In genomic region chr16:31869511-31870201, GRCh38 we compare ENCODE assay signal across 8 cellular contexts. TPM values are rescaled to one million over a fixed set of nuclear protein-coding genes. Genes with fewer than 3 reads are reported as not detected.
A peak's percentile ranks its signal among the peaks of the same experiment; 100 is the strongest.
DNase-seq lines count a peak whose midpoint lies in the region; ATAC-seq and TF ChIP-seq lines count a peak whose summit lies in the region.

No MANE protein-coding gene starts in this region.

- 22% methylated on average over 4 of the region's 4 CpGs for WGBS in thymus
- WGBS in hepatocyte (ENCODE audit: low lambda C conversion rate, missing lambda C conversion rate): 59% methylated on average over 4 of the region's 4 CpGs

- H2AFZ ChIP-seq in ACC112 (ENCODE audit: low read length, unreplicated experiment): no peak overlapping the region
- 0 out of 2 replicates have a peak overlapping the region, but pooled peaks have one; percentile 16 for H2AFZ ChIP-seq in MM.1S (ENCODE audit: low read length)
- no peak overlapping the region for H2AFZ ChIP-seq in hepatocyte

- H4K20me1 ChIP-seq in MM.1S (ENCODE audit: insufficient read depth, low read length): no peaks in the 10 kb centered on the region
- no peaks in the 10 kb centered on the region for H4K20me1 ChIP-seq in hepatocyte (ENCODE audit: insufficient read depth, poor library complexity, severe bottlenecking)

- peaks cover 10% of the 10 kb centered on the region for H3K79me2 ChIP-seq in ACC112 (ENCODE audit: control insufficient read depth, insufficient read depth, low read length, unreplicated experiment)
- peaks cover 11% of the 10 kb centered on the region for H3K79me2 ChIP-seq in MM.1S (ENCODE audit: low read length)
- peaks cover 7% of the 10 kb centered on the region for H3K79me2 ChIP-seq in hepatocyte

- peak overlapping the region; percentile 72; the same call in 1 of the 2 replicates for H3K4me2 ChIP-seq in MM.1S (ENCODE audit: low read depth, low read length)
- H3K4me2 ChIP-seq in hepatocyte: no peak overlapping the region

- H3K4me3 ChIP-seq in ACC112 (ENCODE audit: low read depth, low read length): no peak overlapping the region
- H3K4me3 ChIP-seq in MM.1S (ENCODE audit: low read length): no peak overlapping the region
- no peak overlapping the region for H3K4me3 ChIP-seq in duodenal mucosa (ENCODE audit: low read depth in 1 of 2, low read length in 2 of 2)
- no peak overlapping the region for H3K4me3 ChIP-seq in mucosa of rectum (ENCODE audit: low read length in 2 of 2)
- no peak overlapping the region for H3K4me3 ChIP-seq in thymus (ENCODE audit: low read length)
- H3K4me3 ChIP-seq in hepatocyte: no peak overlapping the region

- H3K9ac ChIP-seq in MM.1S (ENCODE audit: low read length): no peak overlapping the region; the same call in 1 of the 2 replicates
- H3K9ac ChIP-seq in duodenal mucosa (ENCODE audit: low read depth in 1 of 2, low read length in 2 of 2): no peak overlapping the region
- no peak overlapping the region for H3K9ac ChIP-seq in mucosa of rectum (ENCODE audit: low read depth in 1 of 2, low read length in 2 of 2)

- peaks cover 22% of the 10 kb centered on the region for H3F3A ChIP-seq in MM.1S (ENCODE audit: insufficient read depth, low read length)

- TF ChIP-seq CTCF in MM.1S (IDR thresholded peaks at IDR 0.05; ENCODE audit: low read length) (no peak), hepatocyte (IDR thresholded peaks at IDR 0.05; ENCODE audit: poor library complexity) (no peak)

- peak; percentile 80 for DNase-seq in MM.1S
- DNase-seq in activated CD4-positive, CD25-positive, alpha-beta regulatory T cell (lab: John Stamatoyannopoulos, UW): peak in 3 of 4 experiments; percentile 33 to 49 (median 47)
- DNase-seq in hepatocyte (ENCODE audit: low spot score): no peak

- peaks cover 11% of the 10 kb centered on the region for H3K4me1 ChIP-seq in ACC112 (ENCODE audit: control insufficient read depth, insufficient read depth, low read length, unreplicated experiment)
- H3K4me1 ChIP-seq in MM.1S (ENCODE audit: low read length): peaks cover 15% of the 10 kb centered on the region
- peaks cover 9 to 11% of the 10 kb centered on the region in 2 donors for H3K4me1 ChIP-seq in duodenal mucosa (ENCODE audit: control insufficient read depth in 1 of 2, insufficient read depth in 2 of 2, low read length in 2 of 2)
- peaks cover 5 to 9% of the 10 kb centered on the region in 2 donors for H3K4me1 ChIP-seq in mucosa of rectum (ENCODE audit: control insufficient read depth in 2 of 2, insufficient read depth in 2 of 2, low read length in 2 of 2)
- H3K4me1 ChIP-seq in thymus (ENCODE audit: control insufficient read depth, insufficient read depth, low read length): peaks cover 14% of the 10 kb centered on the region
- H3K4me1 ChIP-seq in hepatocyte (ENCODE audit: insufficient read depth): no peaks in the 10 kb centered on the region

- H3K36me3 ChIP-seq in ACC112 (ENCODE audit: insufficient read depth, low read length) (no peaks in the 10 kb centered on the region), MM.1S (replicated peaks; ENCODE audit: insufficient read depth, low read length) (no peaks in the 10 kb centered on the region), duodenal mucosa (ENCODE audit: control insufficient read depth in 1 of 2, insufficient read depth in 2 of 2, low read length in 2 of 2) (no peaks in the 10 kb centered on the region), mucosa of rectum (ENCODE audit: control insufficient read depth in 2 of 2, insufficient read depth in 2 of 2, low read length in 2 of 2) (no peaks in the 10 kb centered on the region), thymus (ENCODE audit: control insufficient read depth, insufficient read depth) (no peaks in the 10 kb centered on the region), hepatocyte (replicated peaks; ENCODE audit: insufficient read depth, low read depth) (no peaks in the 10 kb centered on the region)

- peaks cover 18% of the 10 kb centered on the region for H3K27me3 ChIP-seq in ACC112 (ENCODE audit: insufficient read depth, low read length)
- no peaks in the 10 kb centered on the region for H3K27me3 ChIP-seq in MM.1S (replicated peaks; ENCODE audit: insufficient read depth, low read length)
- H3K27me3 ChIP-seq in duodenal mucosa (ENCODE audit: control insufficient read depth in 1 of 2, insufficient read depth in 2 of 2, low read length in 2 of 2): no peaks in the 10 kb centered on the region
- H3K27me3 ChIP-seq in mucosa of rectum (ENCODE audit: control insufficient read depth in 2 of 2, insufficient read depth in 2 of 2, low read length in 2 of 2): peaks cover 0 to 5% of the 10 kb centered on the region in 2 donors
- no peaks in the 10 kb centered on the region for H3K27me3 ChIP-seq in thymus (ENCODE audit: control insufficient read depth, insufficient read depth)
- peaks cover 2% of the 10 kb centered on the region for H3K27me3 ChIP-seq in hepatocyte

- H3K27ac ChIP-seq in ACC112 (ENCODE audit: low read depth, low read length) (peak overlapping the region; percentile 46; the same call in 1 of the 2 replicates), MM.1S (ENCODE audit: low read length) (peak overlapping the region; percentile 57; the same call in 1 of the 2 replicates), duodenal mucosa (ENCODE audit: low read depth, low read length) (peak overlapping the region; percentile 48), mucosa of rectum (ENCODE audit: low read depth in 2 of 2, low read length in 2 of 2) (peak overlapping the region; percentile 61 to 66), thymus (ENCODE audit: low read depth) (peak overlapping the region; percentile 94), hepatocyte (no peak overlapping the region)

- H3K9me3 ChIP-seq in MM.1S (replicated peaks; ENCODE audit: insufficient read depth, low read length): no peaks in the 10 kb centered on the region
- H3K9me3 ChIP-seq in duodenal mucosa (ENCODE audit: control insufficient read depth in 1 of 2, low read length in 2 of 2): no peaks in the 10 kb centered on the region
- H3K9me3 ChIP-seq in mucosa of rectum (ENCODE audit: control insufficient read depth in 2 of 2, low read length in 2 of 2): no peaks in the 10 kb centered on the region
- no peaks in the 10 kb centered on the region for H3K9me3 ChIP-seq in thymus (ENCODE audit: control insufficient read depth)
- no peaks in the 10 kb centered on the region for H3K9me3 ChIP-seq in hepatocyte (ENCODE audit: low read depth)

- ATAC-seq in GM19035 (IDR thresholded peaks at IDR 0.05; ENCODE audit: unreplicated experiment): peak; percentile 34

- H3K9me2 ChIP-seq in MM.1S (replicated peaks; ENCODE audit: insufficient read depth, low read length) (no peaks in the 10 kb centered on the region), hepatocyte (replicated peaks; ENCODE audit: insufficient read depth) (no peaks in the 10 kb centered on the region)

RNA-seq across cellular contexts. Expression of gene ZNF267, which starts 4.0 kb away (rescaled TPM):
- 13.9 TPM for polyA plus RNA-seq in thymus
- 14.6 and 18.2 TPM in 2 replicates for total RNA-seq in hepatocyte
- polyA plus RNA-seq in hepatocyte: 5.5 and 6.4 TPM in 2 replicates
